ENCODE assay signal across 17 cellular contexts in genomic region chr19:28239270-28239669, GRCh38.
DNase-seq lines count a peak whose midpoint lies in the region; ATAC-seq, FAIRE-seq and TF ChIP-seq lines count a peak whose summit lies in the region.
"Had no signal": no experiment of that assay in that cellular context is flagged by ENCODE, and none has a peak within 500 bp of the region (broad histone marks: within the 10 kb centered on the region; RNA-seq: fewer than 3 reads in every experiment).

No MANE protein-coding gene starts in this region.

- intact Hi-C loops in A673 (cut with micrococcal nuclease; ENCODE audit: unreplicated experiment), result no loop called here
- intact Hi-C loops in activated naive CD4-positive, alpha-beta T cell treated with anti-CD3 and anti-CD28 coated beads for 36 hours (cut with micrococcal nuclease), result no loop called here

- H3K36me3 ChIP-seq in A673 (ENCODE audit: insufficient read depth, low read length, poor library complexity, severe bottlenecking), result no peaks in the 10 kb centered on the region
- H3K36me3 ChIP-seq: neutrophil had no signal

- H3K27me3 ChIP-seq in A673 (replicated peaks; ENCODE audit: insufficient read depth, low read depth, low read length, poor library complexity), result no peaks in the 10 kb centered on the region
- H3K27me3 ChIP-seq: neutrophil had no signal

- no peaks in the 10 kb centered on the region for H3K9me3 Mint-ChIP-seq in glutamatergic neuron (ENCODE audit: unreplicated experiment)
- H3K9me3 Mint-ChIP-seq in activated naive CD4-positive, alpha-beta T cell treated with anti-CD3 and anti-CD28 coated beads for 36 hours, result no peaks in the 10 kb centered on the region
- H3K9me3 Mint-ChIP-seq: stimulated activated naive CD8-positive, alpha-beta T cell treated with anti-CD3 and anti-CD28 coated beads, Interleukin-15, Interleukin-2, amounts not matched to agents 100 ng/mL and 50 ng/mL, for 24 hours had no signal

- no peak overlapping the region for H3K4me3 ChIP-seq in A673 (ENCODE audit: low read depth, low read length, poor library complexity, severe bottlenecking)
- no peak overlapping the region for H3K4me3 ChIP-seq in GM12865 (ENCODE audit: low read depth, low read length)

- CTCF ChIA-PET in A673 (lab: Charles Lee), result no interaction called here
- CTCF ChIA-PET in activated naive CD4-positive, alpha-beta T cell treated with anti-CD3 and anti-CD28 coated beads for 36 hours (lab: Charles Lee), result no interaction called here
- CTCF ChIA-PET in GM10248 (lab: Yijun Ruan, JAX), result no interaction called here

- H3K4me1 Mint-ChIP-seq in glutamatergic neuron (ENCODE audit: low read depth, unreplicated experiment), result no peaks in the 10 kb centered on the region
- no peaks in the 10 kb centered on the region for H3K4me1 Mint-ChIP-seq in activated naive CD4-positive, alpha-beta T cell treated with anti-CD3 and anti-CD28 coated beads for 36 hours (ENCODE audit: low read depth)
- H3K4me1 Mint-ChIP-seq: activated CD4-positive, alpha-beta memory T cell treated with anti-CD3 and anti-CD28 coated beads, Interleukin-2, amount 10 ng/mL, durations not matched to agents 7 days and 5 days; CD4-positive, CD25-positive, alpha-beta regulatory T cell had no signal

- TF ChIP-seq CTCF in A673 (conservative IDR thresholded peaks at IDR 0.05; ENCODE audit: low read depth, low read length) (peak; percentile 45), GM12865 (IDR thresholded peaks at IDR 0.05; ENCODE audit: insufficient read depth, low read depth, low read length, missing control alignments) (peak; percentile 4), glutamatergic neuron (IDR thresholded peaks at IDR 0.05; ENCODE audit: partially characterized antibody, unreplicated experiment) (peak; percentile 51), GM10248 (IDR thresholded peaks at IDR 0.05; ENCODE audit: control extremely low read depth, extremely low read depth, low read depth, missing control alignments) (no peak)

- H3K9me3 ChIP-seq in A673 (ENCODE audit: low read depth, low read length, poor library complexity, severe bottlenecking), result peaks cover 20% of the 10 kb centered on the region
- H3K9me3 ChIP-seq: neutrophil had no signal

- DNase-seq in A673 (ENCODE audit: low spot score) (peak; percentile 31), GM12865 (ENCODE audit: low read depth) (no peak), OCI-M1 (lab: John Stamatoyannopoulos, UW) (peak; percentile 4), glutamatergic neuron (peak; percentile 69), RCC 7860 (ENCODE audit: low spot score) (no peak), GM10248 (ENCODE audit: extremely low spot score) (no peak)
- no peak for DNase-seq in activated naive CD4-positive, alpha-beta T cell treated with anti-CD3 and anti-CD28 coated beads for 36 hours
- DNase-seq: activated CD4-positive, alpha-beta memory T cell treated with anti-CD3 and anti-CD28 coated beads, Interleukin-2, amount 10 ng/mL, durations not matched to agents 7 days and 5 days; CD4-positive, CD25-positive, alpha-beta regulatory T cell; SW 1271 had no signal

- no peaks in the 10 kb centered on the region for H3K27me3 Mint-ChIP-seq in glutamatergic neuron (ENCODE audit: unreplicated experiment)
- H3K27me3 Mint-ChIP-seq in activated naive CD4-positive, alpha-beta T cell treated with anti-CD3 and anti-CD28 coated beads for 36 hours (ENCODE audit: low read depth), result no peaks in the 10 kb centered on the region
- H3K27me3 Mint-ChIP-seq: activated CD4-positive, alpha-beta memory T cell treated with anti-CD3 and anti-CD28 coated beads, Interleukin-2, amount 10 ng/mL, durations not matched to agents 7 days and 5 days; activated naive CD8-positive, alpha-beta T cell; CD4-positive, CD25-positive, alpha-beta regulatory T cell; stimulated activated naive CD8-positive, alpha-beta T cell treated with anti-CD3 and anti-CD28 coated beads, Interleukin-15, Interleukin-2, amounts not matched to agents 100 ng/mL and 50 ng/mL, for 24 hours had no signal

- no peaks in the 10 kb centered on the region for H3K4me1 ChIP-seq in A673 (ENCODE audit: insufficient read depth, low read length, poor library complexity, severe bottlenecking)

- no peak overlapping the region for H3K27ac Mint-ChIP-seq in glutamatergic neuron (ENCODE audit: unreplicated experiment)
- no peak overlapping the region for H3K27ac Mint-ChIP-seq in activated naive CD4-positive, alpha-beta T cell treated with anti-CD3 and anti-CD28 coated beads for 36 hours
- H3K27ac Mint-ChIP-seq: activated CD4-positive, alpha-beta memory T cell treated with anti-CD3 and anti-CD28 coated beads, Interleukin-2, amount 10 ng/mL, durations not matched to agents 7 days and 5 days; activated naive CD8-positive, alpha-beta T cell; CD4-positive, CD25-positive, alpha-beta regulatory T cell; stimulated activated naive CD8-positive, alpha-beta T cell treated with anti-CD3 and anti-CD28 coated beads, Interleukin-15, Interleukin-2, amounts not matched to agents 100 ng/mL and 50 ng/mL, for 24 hours had no signal

- H3K36me3 Mint-ChIP-seq in glutamatergic neuron (ENCODE audit: unreplicated experiment), result no peaks in the 10 kb centered on the region
- H3K36me3 Mint-ChIP-seq in activated naive CD4-positive, alpha-beta T cell treated with anti-CD3 and anti-CD28 coated beads for 36 hours (ENCODE audit: low read depth), result no peaks in the 10 kb centered on the region
- H3K36me3 Mint-ChIP-seq: activated naive CD8-positive, alpha-beta T cell; CD4-positive, CD25-positive, alpha-beta regulatory T cell had no signal

- BruUV-seq in A673 (replicated peaks; lab: Mats Ljungman, UMichigan), result no TSS peak

- no peak overlapping the region for H3K4me3 Mint-ChIP-seq in glutamatergic neuron (ENCODE audit: unreplicated experiment)
- no peak overlapping the region for H3K4me3 Mint-ChIP-seq in activated naive CD4-positive, alpha-beta T cell treated with anti-CD3 and anti-CD28 coated beads for 36 hours
- H3K4me3 Mint-ChIP-seq: activated CD4-positive, alpha-beta memory T cell treated with anti-CD3 and anti-CD28 coated beads, Interleukin-2, amount 10 ng/mL, durations not matched to agents 7 days and 5 days; activated naive CD8-positive, alpha-beta T cell; CD4-positive, CD25-positive, alpha-beta regulatory T cell; stimulated activated naive CD8-positive, alpha-beta T cell treated with anti-CD3 and anti-CD28 coated beads, Interleukin-15, Interleukin-2, amounts not matched to agents 100 ng/mL and 50 ng/mL, for 24 hours had no signal

- no peak for FAIRE-seq in RCC 7860 (lab: Jason Lieb, UNC)
- FAIRE-seq: endometrium, GM12892, islet of Langerhans had no signal

- POLR2A ChIA-PET in A673 (lab: Charles Lee; ENCODE audit: low non-redundant PET) (no interaction called here), GM10248 (lab: Yijun Ruan, JAX) (no interaction called here)

- no peak for ATAC-seq in GM21390 (IDR thresholded peaks at IDR 0.05; ENCODE audit: unreplicated experiment)

- H3K27ac ChIP-seq in A673 (ENCODE audit: low read depth, low read length, poor library complexity, severe bottlenecking), result no peak overlapping the region
- H3K27ac ChIP-seq: neutrophil had no signal

Comparison
In these comparisons a context has a peak if more than half of its experiments do, and no peak if none do; other contexts are left out.
1. DNase-seq: peak in A673 (single experiment), OCI-M1 (single experiment) and glutamatergic neuron (single experiment); none in GM12865 (single experiment), RCC 7860 (single experiment), activated naive CD4-positive, alpha-beta T cell treated with anti-CD3 and anti-CD28 coated beads for 36 hours (single experiment) and GM10248 (single experiment).